ENCODE assay signal across 13 cellular contexts in the genomic region with DNA sequence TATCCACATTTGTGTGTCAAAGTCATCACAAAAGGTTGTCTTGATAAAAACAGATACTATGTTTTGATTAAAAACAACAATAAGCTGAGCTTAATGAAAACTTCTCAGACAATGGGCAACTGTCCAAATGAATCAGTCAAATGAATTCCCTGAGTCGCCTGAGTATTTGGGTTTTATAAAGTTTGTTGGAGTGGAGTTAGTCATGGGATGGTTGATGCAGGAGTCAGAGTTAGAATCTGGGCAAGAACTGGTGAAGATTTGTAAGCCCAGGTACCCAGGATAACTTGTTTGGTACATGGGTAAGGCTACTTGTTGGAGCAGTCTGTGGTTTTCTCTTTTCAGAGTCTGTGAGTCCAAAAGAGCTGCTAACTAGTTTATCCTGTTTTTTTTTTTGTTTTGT. TPM values are rescaled to one million over a fixed set of nuclear protein-coding genes. Genes with fewer than 3 reads are reported as not detected.
A peak's percentile ranks its signal among the peaks of the same experiment; 100 is the strongest.
DNase-seq lines count a peak whose midpoint lies in the region; TF ChIP-seq lines count a peak whose summit lies in the region.
"Had no signal": no experiment of that assay in that cellular context is flagged by ENCODE, and none has a peak within 500 bp of the region (broad histone marks: within the 10 kb centered on the region; RNA-seq: fewer than 3 reads in every experiment).

No MANE protein-coding gene starts in this region.

- no peak overlapping the region for H3K27ac Mint-ChIP-seq in Calu3 (ENCODE audit: unreplicated experiment)
- H3K27ac Mint-ChIP-seq: activated naive CD4-positive, alpha-beta T cell treated with anti-CD3 and anti-CD28 coated beads for 36 hours had no signal

- peaks cover 11% of the 10 kb centered on the region for H3K4me1 Mint-ChIP-seq in Calu3 (ENCODE audit: low read depth, unreplicated experiment)

- H3K4me3 Mint-ChIP-seq in Calu3 (ENCODE audit: low read depth, unreplicated experiment): no peak overlapping the region
- H3K4me3 Mint-ChIP-seq: activated naive CD4-positive, alpha-beta T cell treated with anti-CD3 and anti-CD28 coated beads for 36 hours had no signal

- H3K27me3 Mint-ChIP-seq in Calu3 (ENCODE audit: unreplicated experiment): peaks cover 22% of the 10 kb centered on the region

- CTCF ChIA-PET in AG04449 (lab: Yijun Ruan, JAX) (interaction anchor here (0.6 to 1.6 kb wide), 7 partner anchors 9 to 231 kb away, joined by 3 to 6 read pairs (median 3); no protein-coding TSS in a partner anchor), Calu3 (lab: Charles Lee) (no interaction called here)

- peak; percentile 33 for DNase-seq in AG04449 (ENCODE audit: low read depth, low spot score)
- peak; percentile 56 for DNase-seq in HPDE6-E6E7 (ENCODE audit: extremely low spot score)
- peak; percentile 38 for DNase-seq in amniotic stem cell (lab: John Stamatoyannopoulos, UW)
- DNase-seq in fibroblast of the aortic adventitia (ENCODE audit: low read depth): peak; percentile 66
- DNase-seq in NCI-H345 treated with DMSO at 0.1 percent for 48 hours (lab: John Stamatoyannopoulos, UW; ENCODE audit: unreplicated experiment): no peak
- no peak for DNase-seq in DMS53 treated with DMSO at 0.1 percent for 48 hours (lab: John Stamatoyannopoulos, UW; ENCODE audit: unreplicated experiment)
- DNase-seq in Calu3: no peak
- no peak for DNase-seq in head of caudate nucleus
- DNase-seq: activated naive CD4-positive, alpha-beta T cell treated with anti-CD3 and anti-CD28 coated beads for 36 hours; MV-4-11; NCI-H2107; WERI-Rb-1 had no signal

- no peaks in the 10 kb centered on the region for H3K9me3 Mint-ChIP-seq in Calu3 (ENCODE audit: low read depth, unreplicated experiment)
- H3K9me3 Mint-ChIP-seq: activated naive CD4-positive, alpha-beta T cell treated with anti-CD3 and anti-CD28 coated beads for 36 hours had no signal

- intact Hi-C loops in Calu3 (cut with micrococcal nuclease; ENCODE audit: unreplicated experiment): no loop called here
- intact Hi-C loops in head of caudate nucleus (cut with DNase I): no loop called here

- POLR2A ChIA-PET in AG04449 (lab: Yijun Ruan, JAX): no interaction called here

- no peak for TF ChIP-seq CTCF in AG04449 (IDR thresholded peaks at IDR 0.05; ENCODE audit: insufficient read depth, low read length, missing control alignments)
- TF ChIP-seq CTCF in fibroblast of the aortic adventitia (IDR thresholded peaks at IDR 0.05; ENCODE audit: insufficient read depth, low read length): no peak
- no peak for TF ChIP-seq CTCF in Calu3 (IDR thresholded peaks at IDR 0.05; ENCODE audit: unreplicated experiment)

- H3K4me3 ChIP-seq in AG04449 (ENCODE audit: low read depth, low read length) (no peak overlapping the region), fibroblast of the aortic adventitia (ENCODE audit: low read depth, low read length) (no peak overlapping the region)
- H3K4me3 ChIP-seq: smooth muscle cell had no signal

- no TSS peak for BruUV-seq in Calu3 (replicated peaks; lab: Mats Ljungman, UMichigan)

- peaks cover 4% of the 10 kb centered on the region for H3K36me3 Mint-ChIP-seq in Calu3 (ENCODE audit: insufficient read depth, unreplicated experiment)

RNA-seq across cellular contexts. Expression of a gene that starts 34.4 kb away (rescaled TPM):
- total RNA-seq in fibroblast of the aortic adventitia (ENCODE audit: low replicate concordance) (1.3 and 54.4 TPM in 2 replicates), Calu3 (2022) (0.37 and 1.8 TPM in 2 replicates)

Comparison
In these comparisons a context has a peak if more than half of its experiments do, and no peak if none do; other contexts are left out.
1. DNase-seq: peak in AG04449 (single experiment), HPDE6-E6E7 (single experiment), amniotic stem cell (single experiment) and fibroblast of the aortic adventitia (single experiment); none in NCI-H345 treated with DMSO at 0.1 percent for 48 hours (single experiment), DMS53 treated with DMSO at 0.1 percent for 48 hours (single experiment), Calu3 (single experiment) and head of caudate nucleus (0 of 42).